In the genomic region with DNA sequence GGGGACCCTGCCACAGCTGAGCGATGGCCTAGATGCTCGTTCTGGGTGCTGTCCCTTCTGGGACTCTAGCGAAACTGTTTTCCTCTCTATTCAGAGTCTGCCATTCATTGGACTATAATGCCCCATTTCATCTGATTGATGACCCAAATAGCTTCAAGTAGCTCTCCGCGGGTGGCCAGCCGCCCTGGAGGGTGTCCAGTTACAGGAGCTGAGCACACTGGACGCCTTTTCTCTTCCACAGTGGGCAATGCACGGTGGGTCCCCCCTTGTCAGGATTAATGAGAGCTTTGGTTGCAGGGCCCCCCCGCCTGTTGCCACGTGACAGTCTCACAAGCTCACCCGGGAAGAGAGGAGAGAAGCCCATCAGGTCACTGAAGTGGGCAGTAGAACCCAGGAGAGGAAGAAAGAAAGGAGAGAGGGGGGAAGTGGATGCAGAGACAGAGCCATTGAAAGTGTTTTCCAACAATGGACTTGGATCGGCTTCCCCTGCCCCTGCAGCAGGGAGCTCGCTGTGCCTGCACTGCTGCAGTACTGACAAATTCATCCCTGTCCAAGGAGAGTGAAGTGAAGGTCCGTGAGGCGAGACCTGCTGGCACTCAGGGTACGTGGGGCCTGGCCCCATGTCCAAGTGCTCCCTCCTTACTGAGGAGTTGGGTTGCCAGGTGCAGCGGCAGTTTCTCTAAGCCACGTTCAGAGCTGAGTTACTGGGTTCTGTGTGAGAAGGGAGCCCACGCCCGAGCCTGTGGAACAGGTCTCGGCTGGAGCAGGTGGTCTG, we compare ENCODE assay signal across 19 cellular contexts. TPM values are rescaled to one million over a fixed set of nuclear protein-coding genes. Genes with fewer than 3 reads are reported as not detected.
DNase-seq lines count a peak whose midpoint lies in the region; ATAC-seq and TF ChIP-seq lines count a peak whose summit lies in the region.
"Had no signal": no experiment of that assay in that cellular context is flagged by ENCODE, and none has a peak within 500 bp of the region (broad histone marks: within the 10 kb centered on the region; RNA-seq: fewer than 3 reads in every experiment).

No MANE protein-coding gene starts in this region.

- no peak for TF ChIP-seq CTCF in WTC11 (IDR thresholded peaks at IDR 0.05)

- POLR2A ChIA-PET in WTC11 (lab: Charles Lee), result no interaction called here

- peak; percentile 27 for ATAC-seq in WTC11
- ATAC-seq: left colon, right cardiac atrium had no signal

- no peak overlapping the region for H3K4me3 Mint-ChIP-seq in WTC11
- H3K4me3 Mint-ChIP-seq: activated naive CD8-positive, alpha-beta T cell treated with anti-CD3 and anti-CD28 coated beads for 36 hours; CD4-positive, alpha-beta T cell had no signal

- H3K27ac Mint-ChIP-seq in WTC11, result no peak overlapping the region
- H3K27ac Mint-ChIP-seq: activated naive CD8-positive, alpha-beta T cell treated with anti-CD3 and anti-CD28 coated beads for 36 hours; CD4-positive, alpha-beta T cell had no signal

- peak; percentile 78 for DNase-seq in NCI-H146 (lab: John Stamatoyannopoulos, UW)
- peak; percentile 26 for DNase-seq in WTC11 (ENCODE audit: low spot score)
- peak; percentile 46 for DNase-seq in iPS-NIHi11 (ENCODE audit: low spot score)
- peak; percentile 91 for DNase-seq in superior temporal gyrus (ENCODE audit: extremely low spot score)
- no peak for DNase-seq in T-helper 9 cell
- DNase-seq in NCI-H82 (lab: John Stamatoyannopoulos, UW), result no peak
- DNase-seq in activated gamma-delta T cell (lab: John Stamatoyannopoulos, UW), result no peak
- no peak for DNase-seq in activated effector memory CD4-positive, alpha-beta T cell treated with anti-CD3 and anti-CD28 coated beads, Interleukin-2, amount 50 U/mL, for 16 hours
- DNase-seq: activated naive CD8-positive, alpha-beta T cell treated with anti-CD3 and anti-CD28 coated beads for 36 hours; GM23248; left colon; NCI-H446 treated with DMSO at 0.1 percent for 48 hours; right cardiac atrium; stimulated activated CD4-positive, alpha-beta T cell treated with anti-CD3 and anti-CD28 coated beads, Interleukin-2, amount 100 ng/mL, for 24 hours had no signal

- H3K9me3 Mint-ChIP-seq in WTC11, result no peaks in the 10 kb centered on the region
- H3K9me3 Mint-ChIP-seq: CD4-positive, alpha-beta T cell had no signal

- CTCF ChIA-PET in WTC11 (lab: Charles Lee), result interaction anchor here (1.3 kb wide), 1 partner anchor 48 kb away, joined by 4 read pairs; no protein-coding TSS in a partner anchor

- peaks cover 9% of the 10 kb centered on the region for H3K4me1 Mint-ChIP-seq in WTC11

- peaks cover 3% of the 10 kb centered on the region; the same call in 1 of the 2 replicates for H3K27me3 Mint-ChIP-seq in WTC11 (ENCODE audit: low read depth)
- H3K27me3 Mint-ChIP-seq: activated naive CD8-positive, alpha-beta T cell treated with anti-CD3 and anti-CD28 coated beads for 36 hours; CD4-positive, alpha-beta T cell had no signal

- H3K36me3 Mint-ChIP-seq in WTC11, result no peaks in the 10 kb centered on the region

TF ChIP-seq in WTC11, 78 proteins besides CTCF, POLR2A, EP300 and RAD21:
- TF ChIP-seq, protein P1, sequence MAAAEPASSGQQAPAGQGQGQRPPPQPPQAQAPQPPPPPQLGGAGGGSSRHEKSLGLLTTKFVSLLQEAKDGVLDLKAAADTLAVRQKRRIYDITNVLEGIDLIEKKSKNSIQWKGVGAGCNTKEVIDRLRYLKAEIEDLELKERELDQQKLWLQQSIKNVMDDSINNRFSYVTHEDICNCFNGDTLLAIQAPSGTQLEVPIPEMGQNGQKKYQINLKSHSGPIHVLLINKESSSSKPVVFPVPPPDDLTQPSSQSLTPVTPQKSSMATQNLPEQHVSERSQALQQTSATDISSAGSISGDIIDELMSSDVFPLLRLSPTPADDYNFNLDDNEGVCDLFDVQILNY (CRISPR knock-in tag; IDR thresholded peaks at IDR 0.05), result no peak
- TF ChIP-seq, protein P2, sequence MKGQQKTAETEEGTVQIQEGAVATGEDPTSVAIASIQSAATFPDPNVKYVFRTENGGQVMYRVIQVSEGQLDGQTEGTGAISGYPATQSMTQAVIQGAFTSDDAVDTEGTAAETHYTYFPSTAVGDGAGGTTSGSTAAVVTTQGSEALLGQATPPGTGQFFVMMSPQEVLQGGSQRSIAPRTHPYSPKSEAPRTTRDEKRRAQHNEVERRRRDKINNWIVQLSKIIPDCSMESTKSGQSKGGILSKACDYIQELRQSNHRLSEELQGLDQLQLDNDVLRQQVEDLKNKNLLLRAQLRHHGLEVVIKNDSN (CRISPR knock-in tag; IDR thresholded peaks at IDR 0.05), result 0 out of 2 replicates have a peak, but pooled peaks have one; percentile 16

RNA-seq across cellular contexts. Expression of a gene that starts 44.8 kb away (rescaled TPM):
- total RNA-seq in WTC11 (2021), result not detected in 3 replicates
- total RNA-seq: activated naive CD8-positive, alpha-beta T cell treated with anti-CD3 and anti-CD28 coated beads for 36 hours; CD4-positive, alpha-beta T cell; chondrocyte; glomerular endothelial cell; GM23248; RPMI7951; T-helper 2 cell treated with Interferon-gamma antibody and Interleukin-4, amounts not matched to agents 100 ng/mL and 5 ng/mL, for 36 hours had no signal

Comparison
In these comparisons a context has a peak if more than half of its experiments do, and no peak if none do; other contexts are left out.
1. DNase-seq: peak in NCI-H146 (single experiment), WTC11 (single experiment), iPS-NIHi11 (single experiment) and superior temporal gyrus (single experiment); none in T-helper 9 cell (single experiment), NCI-H82 (single experiment), activated gamma-delta T cell (single experiment) and activated effector memory CD4-positive, alpha-beta T cell treated with anti-CD3 and anti-CD28 coated beads, Interleukin-2, amount 50 U/mL, for 16 hours (single experiment).